ENCODE assay signal across 8 cellular contexts in genomic region chr11:108117746-108118371, GRCh38. TPM values are rescaled to one million over a fixed set of nuclear protein-coding genes. Genes with fewer than 3 reads are reported as not detected.
DNase-seq lines count a peak whose midpoint lies in the region; ATAC-seq and TF ChIP-seq lines count a peak whose summit lies in the region.

No MANE protein-coding gene starts in this region.

- in situ Hi-C loops in brain microvascular endothelial cell (cut with HindIII; ENCODE audit: low pct_ligation_motif_present, low sequenced_read_pairs) = no loop called here

- no peaks in the 10 kb centered on the region for H3K9me3 ChIP-seq in heart right ventricle

- peaks cover 6 to 39% (median 30%) of the 10 kb centered on the region in 9 donors for H3K4me1 ChIP-seq in heart right ventricle

- TF ChIP-seq CTCF in heart right ventricle (IDR thresholded peaks at IDR 0.05) = peak; percentile 30 to 68 (median 52)
- TF ChIP-seq CTCF in brain microvascular endothelial cell (IDR thresholded peaks at IDR 0.05; ENCODE audit: low read depth, low read length, missing control alignments) = peak; percentile 51

- no peak overlapping the region for H3K4me3 ChIP-seq in heart right ventricle
- no peak overlapping the region for H3K4me3 ChIP-seq in brain microvascular endothelial cell (ENCODE audit: low read depth, low read length)

- no peak for ATAC-seq in heart right ventricle
- no peak for ATAC-seq in Right ventricle myocardium inferior

- H3K27me3 ChIP-seq in heart right ventricle = no peaks in the 10 kb centered on the region
- no peaks in the 10 kb centered on the region for H3K27me3 ChIP-seq in brain microvascular endothelial cell (replicated peaks)

- DNase-seq in heart right ventricle (no peak), Right ventricle myocardium inferior (ENCODE audit: missing footprints) (no peak), NCI-H2196 treated with DMSO at 0.1 percent for 48 hours (lab: John Stamatoyannopoulos, UW; ENCODE audit: unreplicated experiment) (peak; percentile 57), brain microvascular endothelial cell (no peak), medulla oblongata (ENCODE audit: extremely low spot score) (peak; percentile 48), HuH-7.5 (ENCODE audit: low spot score) (no peak), ureter (ENCODE audit: low spot score) (no peak)
- DNase-seq in activated CD4-positive, alpha-beta T cell treated with anti-CD3 and anti-CD28 coated beads, Interleukin-2, amount 50 U/mL, for 4 hours = no peak

- intact Hi-C loops in heart right ventricle (cut with DNase I) (loop anchor here in 4 of 10 donors (5.0 to 10.0 kb wide), 3 partner anchors 527 to 534 kb away; no protein-coding TSS in a partner anchor), Right ventricle myocardium inferior (cut with DNase I) (loop anchor here (5.0 kb wide), 1 partner anchor 529 kb away; no protein-coding TSS in a partner anchor)

- H3K36me3 ChIP-seq in heart right ventricle = no peaks in the 10 kb centered on the region
- no peaks in the 10 kb centered on the region for H3K36me3 ChIP-seq in brain microvascular endothelial cell (replicated peaks)

- H3K27ac ChIP-seq in heart right ventricle (peak overlapping the region in 1 of 10 donors; percentile 10), brain microvascular endothelial cell (no peak overlapping the region)

RNA-seq across cellular contexts. Expression of gene ACAT1, which starts 3.5 kb away (rescaled TPM):
- total RNA-seq in heart right ventricle (100 to 1,000 TPM; 219 to 535 (median 412) TPM), Right ventricle myocardium inferior (396 TPM), ureter (40.1 TPM)
- polyA plus RNA-seq in heart right ventricle = 100 to 1,000 TPM; 158 to 167 TPM

Comparison
In these comparisons a context has a peak if more than half of its experiments do, and no peak if none do; other contexts are left out.
1. DNase-seq: peak in NCI-H2196 treated with DMSO at 0.1 percent for 48 hours (single experiment) and medulla oblongata (single experiment); none in heart right ventricle (0 of 2), Right ventricle myocardium inferior (single experiment), brain microvascular endothelial cell (single experiment), activated CD4-positive, alpha-beta T cell treated with anti-CD3 and anti-CD28 coated beads, Interleukin-2, amount 50 U/mL, for 4 hours (0 of 2), HuH-7.5 (single experiment) and ureter (single experiment).